Comparison of ENCODE assay signal across 8 cellular contexts in genomic region chr4:37890501-37891220, GRCh38. TPM values are rescaled to one million over a fixed set of nuclear protein-coding genes. Genes with fewer than 3 reads are reported as not detected.
DNase-seq lines count a peak whose midpoint lies in the region; ATAC-seq and TF ChIP-seq lines count a peak whose summit lies in the region.

A gene with protein sequence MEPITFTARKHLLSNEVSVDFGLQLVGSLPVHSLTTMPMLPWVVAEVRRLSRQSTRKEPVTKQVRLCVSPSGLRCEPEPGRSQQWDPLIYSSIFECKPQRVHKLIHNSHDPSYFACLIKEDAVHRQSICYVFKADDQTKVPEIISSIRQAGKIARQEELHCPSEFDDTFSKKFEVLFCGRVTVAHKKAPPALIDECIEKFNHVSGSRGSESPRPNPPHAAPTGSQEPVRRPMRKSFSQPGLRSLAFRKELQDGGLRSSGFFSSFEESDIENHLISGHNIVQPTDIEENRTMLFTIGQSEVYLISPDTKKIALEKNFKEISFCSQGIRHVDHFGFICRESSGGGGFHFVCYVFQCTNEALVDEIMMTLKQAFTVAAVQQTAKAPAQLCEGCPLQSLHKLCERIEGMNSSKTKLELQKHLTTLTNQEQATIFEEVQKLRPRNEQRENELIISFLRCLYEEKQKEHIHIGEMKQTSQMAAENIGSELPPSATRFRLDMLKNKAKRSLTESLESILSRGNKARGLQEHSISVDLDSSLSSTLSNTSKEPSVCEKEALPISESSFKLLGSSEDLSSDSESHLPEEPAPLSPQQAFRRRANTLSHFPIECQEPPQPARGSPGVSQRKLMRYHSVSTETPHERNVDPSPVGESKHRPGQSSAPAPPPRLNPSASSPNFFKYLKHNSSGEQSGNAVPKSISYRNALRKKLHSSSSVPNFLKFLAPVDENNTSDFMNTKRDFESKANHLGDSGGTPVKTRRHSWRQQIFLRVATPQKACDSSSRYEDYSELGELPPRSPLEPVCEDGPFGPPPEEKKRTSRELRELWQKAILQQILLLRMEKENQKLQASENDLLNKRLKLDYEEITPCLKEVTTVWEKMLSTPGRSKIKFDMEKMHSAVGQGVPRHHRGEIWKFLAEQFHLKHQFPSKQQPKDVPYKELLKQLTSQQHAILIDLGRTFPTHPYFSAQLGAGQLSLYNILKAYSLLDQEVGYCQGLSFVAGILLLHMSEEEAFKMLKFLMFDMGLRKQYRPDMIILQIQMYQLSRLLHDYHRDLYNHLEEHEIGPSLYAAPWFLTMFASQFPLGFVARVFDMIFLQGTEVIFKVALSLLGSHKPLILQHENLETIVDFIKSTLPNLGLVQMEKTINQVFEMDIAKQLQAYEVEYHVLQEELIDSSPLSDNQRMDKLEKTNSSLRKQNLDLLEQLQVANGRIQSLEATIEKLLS (N-terminal part only) (plus strand): TSS chr4:37891084. CDS start chr4:37902096, 11,012 bp downstream.

- peak within 1 kb of the TSS; percentile 94 for H3K4me2 ChIP-seq in parathyroid adenoma (ENCODE audit: low read length)

- no peak for TF ChIP-seq CTCF in AG10803 (conservative IDR thresholded peaks at IDR 0.05; ENCODE audit: low read length)
- TF ChIP-seq CTCF in Peyer's patch (IDR thresholded peaks at IDR 0.05) = peak in 4 of 6 experiments; percentile 28 to 58 (median 32)
- no peak for TF ChIP-seq CTCF in parathyroid adenoma (IDR thresholded peaks at IDR 0.05)

- H3K4me1 ChIP-seq in Peyer's patch = peaks cover 0 to 9% (median 3%) of the 10 kb centered on the region in 4 donors
- H3K4me1 ChIP-seq in parathyroid adenoma = no peaks in the 10 kb centered on the region

- H3K27ac ChIP-seq in Peyer's patch = peak within 1 kb of the TSS; percentile 81 to 94 (median 88)
- H3K27ac ChIP-seq in parathyroid adenoma = no peak within 1 kb of the TSS

- peak; percentile 34 for ATAC-seq in GM19025 (IDR thresholded peaks at IDR 0.05; ENCODE audit: low read depth, unreplicated experiment)
- peak; percentile 33 for ATAC-seq in HG03196 (IDR thresholded peaks at IDR 0.05; ENCODE audit: unreplicated experiment)

- no peak for TF ChIP-seq POLR2A in Peyer's patch (IDR thresholded peaks at IDR 0.05)

- DNase-seq in AG10803 (ENCODE audit: low read depth) (no peak), Peyer's patch (peak; percentile 70 to 85 (median 76)), activated gamma-delta T cell treated with Interleukin-2 at 50 U/mL for 16 hours (peak; percentile 18), head of caudate nucleus (peak; percentile 32 to 84 (median 64)), ureter (ENCODE audit: low spot score) (peak; percentile 85)

- H3K9ac ChIP-seq in parathyroid adenoma = no peak within 1 kb of the TSS

- H3K9me3 ChIP-seq in Peyer's patch = no peaks in the 10 kb centered on the region
- H3K9me3 ChIP-seq in parathyroid adenoma (ENCODE audit: control insufficient read depth, low read length) = no peaks in the 10 kb centered on the region

- H3K27me3 ChIP-seq in Peyer's patch (no peaks in the 10 kb centered on the region), parathyroid adenoma (ENCODE audit: control insufficient read depth, insufficient read depth, low read length) (no peaks in the 10 kb centered on the region)

- H3K79me2 ChIP-seq in parathyroid adenoma = no peaks in the 10 kb centered on the region

- intact Hi-C loops in head of caudate nucleus (cut with DNase I) = no loop called here

- H3K36me3 ChIP-seq in Peyer's patch = no peaks in the 10 kb centered on the region
- H3K36me3 ChIP-seq in parathyroid adenoma (ENCODE audit: control insufficient read depth, insufficient read depth, low read length) = no peaks in the 10 kb centered on the region

- H2AFZ ChIP-seq in parathyroid adenoma = peak within 1 kb of the TSS; percentile 73

- H3K4me3 ChIP-seq in AG10803 (ENCODE audit: low read length) = peak within 1 kb of the TSS; percentile 62
- peak within 1 kb of the TSS; percentile 80 to 96 (median 83) for H3K4me3 ChIP-seq in Peyer's patch
- H3K4me3 ChIP-seq in parathyroid adenoma (ENCODE audit: low read depth, low read length) = peak within 1 kb of the TSS; percentile 59

RNA-seq across cellular contexts. Expression of the gene that starts here (rescaled TPM):
- total RNA-seq in Peyer's patch = 100 to 1,000 TPM in 2 of 4 donors, 10 to 100 TPM in 2; 66.2 to 120 (median 87.9) TPM
- total RNA-seq in ureter = 191 TPM

Comparison
In these comparisons a context has a peak if more than half of its experiments do, and no peak if none do; other contexts are left out.
1. CTCF ChIP-seq: peak in Peyer's patch (4 of 6); none in AG10803 (single experiment) and parathyroid adenoma (single experiment).
2. Peak in every context shown above with its lines, with median percentiles within 50 percentile points of each other: H3K4me3 ChIP-seq.